ENCODE assay signal across 3 cellular contexts in genomic region chr14:74572829-74573360, GRCh38.
TF ChIP-seq lines count a peak whose summit lies in the region.

No MANE protein-coding gene starts in this region.

TF ChIP-seq in A549, 52 proteins besides CTCF, POLR2A, EP300 and RAD21:
- TF ChIP-seq NR3C1 (IDR thresholded peaks at IDR 0.05) (no peak), EHMT2 (IDR thresholded peaks at IDR 0.05; ENCODE audit: low read depth) (no peak), SMC3 (IDR thresholded peaks at IDR 0.05) (no peak), CBX2 (IDR thresholded peaks at IDR 0.05; ENCODE audit: borderline replicate concordance, low read depth) (no peak), HDAC2 (IDR thresholded peaks at IDR 0.05) (no peak), HES2 (IDR thresholded peaks at IDR 0.05) (no peak), TP53 (CRISPR knock-in tag; IDR thresholded peaks at IDR 0.05) (no peak), BHLHE40 (IDR thresholded peaks at IDR 0.05; ENCODE audit: low read depth, low read length) (no peak)

TF ChIP-seq in endothelial cell of umbilical vein, 7 proteins besides CTCF, POLR2A, EP300 and RAD21:
- TF ChIP-seq POLR2AphosphoS5 (IDR thresholded peaks at IDR 0.05; ENCODE audit: insufficient read depth, low read depth, low read length) (no peak), MYC (IDR thresholded peaks at IDR 0.05; ENCODE audit: low read depth, low read length) (no peak), EZH2 (IDR thresholded peaks at IDR 0.05; ENCODE audit: borderline replicate concordance, low read depth, low read length, severe bottlenecking) (no peak), JUN (IDR thresholded peaks at IDR 0.05; ENCODE audit: borderline replicate concordance, insufficient read depth, insufficient read length, low read depth) (no peak), MAX (IDR thresholded peaks at IDR 0.05; ENCODE audit: insufficient read depth, insufficient read length) (no peak), GATA2 (IDR thresholded peaks at IDR 0.05; ENCODE audit: insufficient read depth, insufficient read length, low read depth, low read length) (no peak)
TF ChIP-seq in endothelial cell of umbilical vein: peak in this region for 0.

TF ChIP-seq in HepG2, 621 proteins besides CTCF, POLR2A, EP300 and RAD21:
- TF ChIP-seq ZNF670 (CRISPR knock-in tag; IDR thresholded peaks at IDR 0.05; ENCODE audit: borderline replicate concordance): no peak
- TF ChIP-seq MEIS2 (CRISPR knock-in tag; IDR thresholded peaks at IDR 0.05): no peak
- no peak for TF ChIP-seq ZFX (CRISPR knock-in tag; IDR thresholded peaks at IDR 0.05; ENCODE audit: low read depth)
- no peak for TF ChIP-seq ZFP36L2 (CRISPR knock-in tag; IDR thresholded peaks at IDR 0.05)
- no peak for TF ChIP-seq RBFOX2 (IDR thresholded peaks at IDR 0.05; ENCODE audit: low read depth, low read length)
- no peak for TF ChIP-seq ZNF703 (CRISPR knock-in tag; IDR thresholded peaks at IDR 0.05; ENCODE audit: borderline replicate concordance)
- TF ChIP-seq JUN (CRISPR knock-in tag; IDR thresholded peaks at IDR 0.05): no peak
TF ChIP-seq in HepG2: peak in this region for 0.
